Comparison of ENCODE assay signal across 22 cellular contexts in genomic region chr5:60477849-60478248, GRCh38.
DNase-seq lines count a peak whose midpoint lies in the region; ATAC-seq, FAIRE-seq and TF ChIP-seq lines count a peak whose summit lies in the region.
"Had no signal": no experiment of that assay in that cellular context is flagged by ENCODE, and none has a peak within 500 bp of the region (broad histone marks: within the 10 kb centered on the region; RNA-seq: fewer than 3 reads in every experiment).

No MANE protein-coding gene starts in this region.

- H3K9me2 ChIP-seq in PC-9 (ENCODE audit: insufficient read depth): no peaks in the 10 kb centered on the region

- intact Hi-C loops in PC-9 (cut with micrococcal nuclease; ENCODE audit: unreplicated experiment): no loop called here

- H3K27ac ChIP-seq in thoracic aorta (peak overlapping the region; percentile 10 to 63), PC-9 (no peak overlapping the region), brain microvascular endothelial cell (no peak overlapping the region)
- H3K27ac ChIP-seq: BLaER1, C4-2B, GM23248 had no signal

- H3K4me2 ChIP-seq in PC-9: no peak overlapping the region
- H3K4me2 ChIP-seq: BLaER1 had no signal

- FAIRE-seq in A204.1 (lab: Jason Lieb, UNC) (peak; percentile 46), GM18507 (lab: Jason Lieb, UNC) (peak; percentile 29), frontal cortex (lab: Jason Lieb, UNC) (no peak)
- FAIRE-seq: D721Med, GM12878, H1 had no signal

- no peaks in the 10 kb centered on the region for H3F3A ChIP-seq in PC-9 (ENCODE audit: insufficient read depth, low read depth)

- peaks cover 6 to 60% of the 10 kb centered on the region in 2 donors for H3K4me1 ChIP-seq in thoracic aorta (ENCODE audit: control insufficient read depth in 1 of 2, low read depth in 2 of 2)
- H3K4me1 ChIP-seq in PC-9 (replicated peaks; ENCODE audit: insufficient read depth): no peaks in the 10 kb centered on the region
- H3K4me1 ChIP-seq: BLaER1 had no signal

- ATAC-seq in thoracic aorta (ENCODE audit: insufficient number of reproducible peaks, low FRiP score, low read depth): no peak
- ATAC-seq: CD8-positive, alpha-beta T cell; GM12878 had no signal

- CTCF ChIA-PET in PC-9 (lab: Charles Lee): no interaction called here

- TF ChIP-seq CTCF in thoracic aorta (IDR thresholded peaks at IDR 0.05): no peak
- TF ChIP-seq CTCF in PC-9 (conservative IDR thresholded peaks at IDR 0.05): no peak
- TF ChIP-seq CTCF in brain microvascular endothelial cell (IDR thresholded peaks at IDR 0.05; ENCODE audit: low read depth, low read length, missing control alignments): no peak

- no peaks in the 10 kb centered on the region for H4K20me1 ChIP-seq in PC-9 (ENCODE audit: insufficient read depth)
- H4K20me1 ChIP-seq: BLaER1 had no signal

- no TSS peak for BruUV-seq in PC-9 (replicated peaks; lab: Mats Ljungman, UMichigan)

- POLR2A ChIA-PET in PC-9 (lab: Charles Lee; ENCODE audit: unreplicated experiment): no interaction called here

- H2AFZ ChIP-seq in PC-9: no peak overlapping the region
- H2AFZ ChIP-seq: GM23248 had no signal

- no peak overlapping the region for H3K4me3 ChIP-seq in thoracic aorta
- no peak overlapping the region for H3K4me3 ChIP-seq in PC-9
- H3K4me3 ChIP-seq in brain microvascular endothelial cell (ENCODE audit: low read depth, low read length): no peak overlapping the region
- H3K4me3 ChIP-seq: BLaER1, GM12878, GM23248 had no signal

- H3K9me3 ChIP-seq in thoracic aorta (no peaks in the 10 kb centered on the region), PC-9 (ENCODE audit: insufficient read depth, low read depth) (no peaks in the 10 kb centered on the region)
- H3K9me3 ChIP-seq: Caco-2 had no signal

- no peaks in the 10 kb centered on the region for H3K79me2 ChIP-seq in PC-9 (ENCODE audit: low read depth)

- DNase-seq in GM18507 (ENCODE audit: extremely low spot score, insufficient read length, low read depth) (no peak), thoracic aorta (ENCODE audit: low spot score) (no peak), PC-9 (no peak), brain microvascular endothelial cell (no peak), frontal cortex (ENCODE audit: low spot score in 2 of 2) (no peak)
- DNase-seq: 8988T; Caco-2; CD4-positive, CD25-positive, alpha-beta regulatory T cell; CD8-positive, alpha-beta T cell; DMS 273 treated with DMSO at 0.1 percent for 48 hours; DMS79; EL; GDM1; GM23248; H7; HCEC 1CT had no signal

- H3K27me3 ChIP-seq in thoracic aorta (replicated peaks; ENCODE audit: insufficient read depth): no peaks in the 10 kb centered on the region
- no peaks in the 10 kb centered on the region for H3K27me3 ChIP-seq in PC-9 (ENCODE audit: insufficient read depth, low read depth)
- H3K27me3 ChIP-seq in brain microvascular endothelial cell (replicated peaks): no peaks in the 10 kb centered on the region
- H3K27me3 ChIP-seq: BLaER1 had no signal

- in situ Hi-C loops in brain microvascular endothelial cell (cut with HindIII; ENCODE audit: low pct_ligation_motif_present, low sequenced_read_pairs): no loop called here

- no peaks in the 10 kb centered on the region for H3K36me3 ChIP-seq in thoracic aorta
- no peaks in the 10 kb centered on the region for H3K36me3 ChIP-seq in PC-9 (ENCODE audit: low read depth)
- H3K36me3 ChIP-seq in brain microvascular endothelial cell (replicated peaks): no peaks in the 10 kb centered on the region
- H3K36me3 ChIP-seq: BLaER1 had no signal

Comparison
In these comparisons a context has a peak if more than half of its experiments do, and no peak if none do; other contexts are left out.
1. H3K27ac ChIP-seq: peak in thoracic aorta (2 of 2); none in PC-9 (single experiment) and brain microvascular endothelial cell (single experiment).